8 cellular contexts compared by ENCODE assay signal in the genomic region with DNA sequence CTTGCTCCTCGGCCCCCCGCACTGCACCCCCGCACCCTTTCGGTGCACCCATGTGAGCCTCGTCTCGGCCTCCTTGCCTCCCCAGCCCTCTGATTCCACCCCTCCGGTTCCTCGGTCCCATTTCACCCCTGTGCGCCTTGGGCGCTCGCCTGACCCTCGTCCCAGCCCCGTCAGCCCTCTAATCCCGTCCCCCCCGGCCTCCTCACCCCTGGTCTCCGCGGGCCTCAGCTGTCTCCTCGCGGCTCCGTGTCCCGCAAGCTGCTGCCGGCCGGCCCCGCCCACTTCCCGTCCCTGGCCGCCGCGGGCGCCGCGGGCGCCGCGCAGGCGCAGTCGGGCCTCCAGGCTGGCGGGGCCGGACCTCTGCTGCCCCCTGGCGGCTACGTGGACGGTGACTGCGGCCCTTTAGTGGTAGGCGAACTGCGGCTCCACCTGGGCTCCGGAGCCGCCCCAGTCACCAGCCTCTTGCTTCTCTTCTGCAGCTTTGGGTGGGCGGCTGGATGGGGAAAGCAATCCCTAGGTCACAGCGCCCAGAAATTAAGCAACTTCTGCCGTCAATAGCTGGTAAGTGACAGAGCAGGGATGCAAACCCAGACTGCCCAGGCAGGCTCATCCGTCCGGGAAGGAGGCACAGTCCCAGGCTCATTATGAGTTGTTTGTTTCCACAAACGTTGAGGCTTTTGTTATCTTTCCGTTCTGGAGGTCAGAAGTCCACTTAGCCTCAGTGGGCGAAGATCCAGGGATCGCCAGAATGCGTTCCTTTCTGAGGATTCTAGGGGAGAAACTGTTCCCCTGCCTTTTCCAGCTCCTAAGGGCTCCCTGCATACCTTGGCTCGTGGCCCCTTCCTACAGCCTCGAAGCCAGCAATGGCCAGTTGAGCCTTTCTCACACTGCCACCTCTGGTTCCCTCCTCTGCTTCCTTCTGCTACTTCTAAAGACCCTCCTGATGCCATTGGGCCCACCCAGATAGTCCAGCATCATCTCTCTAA. TPM values are rescaled to one million over a fixed set of nuclear protein-coding genes. Genes with fewer than 3 reads are reported as not detected.
A peak's percentile ranks its signal among the peaks of the same experiment; 100 is the strongest.
DNase-seq lines count a peak whose midpoint lies in the region; ATAC-seq and TF ChIP-seq lines count a peak whose summit lies in the region.

A gene with protein sequence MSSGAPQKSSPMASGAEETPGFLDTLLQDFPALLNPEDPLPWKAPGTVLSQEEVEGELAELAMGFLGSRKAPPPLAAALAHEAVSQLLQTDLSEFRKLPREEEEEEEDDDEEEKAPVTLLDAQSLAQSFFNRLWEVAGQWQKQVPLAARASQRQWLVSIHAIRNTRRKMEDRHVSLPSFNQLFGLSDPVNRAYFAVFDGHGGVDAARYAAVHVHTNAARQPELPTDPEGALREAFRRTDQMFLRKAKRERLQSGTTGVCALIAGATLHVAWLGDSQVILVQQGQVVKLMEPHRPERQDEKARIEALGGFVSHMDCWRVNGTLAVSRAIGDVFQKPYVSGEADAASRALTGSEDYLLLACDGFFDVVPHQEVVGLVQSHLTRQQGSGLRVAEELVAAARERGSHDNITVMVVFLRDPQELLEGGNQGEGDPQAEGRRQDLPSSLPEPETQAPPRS (minus strand): TSS at position 263 of the 986 bp plus-strand sequence. CDS start 6,800 bp downstream, outside the sequence.

- H3K27ac ChIP-seq in body of pancreas (peak within 1 kb of the TSS in 3 of 4 donors; percentile 31 to 70 (median 66)), iPS DF 6.9 (ENCODE audit: low read length) (no peak within 1 kb of the TSS), gastrocnemius medialis (peak within 1 kb of the TSS; percentile 61 to 85 (median 78))

- H3K36me3 ChIP-seq in body of pancreas (replicated peaks in 1 of 2; ENCODE audit: insufficient read depth in 1 of 2, low read depth in 2 of 2) (no peaks in the 10 kb centered on the region), iPS DF 6.9 (ENCODE audit: control insufficient read depth, insufficient read depth, low read length) (no peaks in the 10 kb centered on the region), gastrocnemius medialis (no peaks in the 10 kb centered on the region)

- DNase-seq in GF-D8 (lab: John Stamatoyannopoulos, UW): peak; percentile 67
- no peak for DNase-seq in HFF-Myc (ENCODE audit: extremely low read depth, low read depth)
- DNase-seq in NCI-H1930 (lab: John Stamatoyannopoulos, UW): peak; percentile 57 to 84
- peak; percentile 92 for DNase-seq in UCSD-AML1 (lab: John Stamatoyannopoulos, UW; ENCODE audit: unreplicated experiment)
- peak; percentile 87 to 91 (median 90) for DNase-seq in body of pancreas
- DNase-seq in iPS DF 6.9 (ENCODE audit: low read depth, low spot score): no peak
- DNase-seq in gastrocnemius medialis: peak; percentile 75

- H3K4me1 ChIP-seq in body of pancreas (peaks cover 14% of the 10 kb centered on the region), iPS DF 6.9 (ENCODE audit: control insufficient read depth, insufficient read depth, low read length) (no peaks in the 10 kb centered on the region), gastrocnemius medialis (peaks cover 26 to 28% of the 10 kb centered on the region in 2 donors)

- TF ChIP-seq POLR2A in body of pancreas (IDR thresholded peaks at IDR 0.05) (peak in 1 of 3 donors; percentile 49), gastrocnemius medialis (IDR thresholded peaks at IDR 0.05) (peak; percentile 37 to 41)

- H3K27me3 ChIP-seq in body of pancreas: no peaks in the 10 kb centered on the region
- H3K27me3 ChIP-seq in iPS DF 6.9 (ENCODE audit: control insufficient read depth, insufficient read depth, low read length): no peaks in the 10 kb centered on the region
- no peaks in the 10 kb centered on the region for H3K27me3 ChIP-seq in gastrocnemius medialis

- in situ Hi-C loops in gastrocnemius medialis (cut with MboI; ENCODE audit: low sequenced_read_pairs in 4 of 4): no loop called here

- intact Hi-C loops in body of pancreas (cut with DNase I) (no loop called here), gastrocnemius medialis (cut with DNase I; ENCODE audit: low total_unique reads) (loop anchor here (2.0 kb wide), 1 partner anchor 240 kb away; no protein-coding TSS in a partner anchor)

- ATAC-seq in body of pancreas: peak; percentile 93
- ATAC-seq in gastrocnemius medialis: peak; percentile 74 to 89
- ATAC-seq in HG03520 (IDR thresholded peaks at IDR 0.05; ENCODE audit: unreplicated experiment): no peak

- H3K4me3 ChIP-seq in HFF-Myc (replicated peaks; ENCODE audit: low read depth, low read length) (peak within 1 kb of the TSS; percentile 73), body of pancreas (peak within 1 kb of the TSS; percentile 46 to 88), iPS DF 6.9 (ENCODE audit: low read length) (peak within 1 kb of the TSS; percentile 69), gastrocnemius medialis (peak within 1 kb of the TSS; percentile 58 to 79 (median 75))

- 9 to 40% methylated on average over 14 to 57 of the region's 58 CpGs for WGBS in body of pancreas, 2 donors
- no CpG with 5 or more reads among the region's 58 CpGs for WGBS in iPS DF 6.9 (ENCODE audit: insufficient coverage, insufficient read length)

- TF ChIP-seq CTCF in HFF-Myc (IDR thresholded peaks at IDR 0.05; ENCODE audit: low read depth, low read length, missing control alignments) (peak; percentile 52), body of pancreas (IDR thresholded peaks at IDR 0.05) (peak; percentile 66 to 99 (median 97)), gastrocnemius medialis (IDR thresholded peaks at IDR 0.05 in 4 of 5, conservative IDR thresholded peaks at IDR 0.05 in 1 of 5) (peak; percentile 80 to 99 (median 99))

- H3K9me3 ChIP-seq in body of pancreas (no peaks in the 10 kb centered on the region), iPS DF 6.9 (ENCODE audit: control insufficient read depth, insufficient read depth, low read length) (no peaks in the 10 kb centered on the region), gastrocnemius medialis (no peaks in the 10 kb centered on the region)

RNA-seq across cellular contexts. Expression of the gene that starts here (rescaled TPM):
- total RNA-seq in body of pancreas: 10 to 100 TPM; 14.5 to 26.4 TPM
- 10 to 100 TPM; 10.2 to 13.8 (median 11.0) TPM for total RNA-seq in gastrocnemius medialis

Comparison
In these comparisons a context has a peak if more than half of its experiments do, and no peak if none do; other contexts are left out.
1. DNase-seq: peak in GF-D8 (single experiment), NCI-H1930 (2 of 2), UCSD-AML1 (single experiment), body of pancreas (4 of 4) and gastrocnemius medialis (2 of 2); none in HFF-Myc (single experiment) and iPS DF 6.9 (single experiment).
2. Peak in every context shown above with its lines, with median percentiles within 50 percentile points of each other: H3K4me3 ChIP-seq and CTCF ChIP-seq.